18 cellular contexts compared by ENCODE assay signal in the genomic region with DNA sequence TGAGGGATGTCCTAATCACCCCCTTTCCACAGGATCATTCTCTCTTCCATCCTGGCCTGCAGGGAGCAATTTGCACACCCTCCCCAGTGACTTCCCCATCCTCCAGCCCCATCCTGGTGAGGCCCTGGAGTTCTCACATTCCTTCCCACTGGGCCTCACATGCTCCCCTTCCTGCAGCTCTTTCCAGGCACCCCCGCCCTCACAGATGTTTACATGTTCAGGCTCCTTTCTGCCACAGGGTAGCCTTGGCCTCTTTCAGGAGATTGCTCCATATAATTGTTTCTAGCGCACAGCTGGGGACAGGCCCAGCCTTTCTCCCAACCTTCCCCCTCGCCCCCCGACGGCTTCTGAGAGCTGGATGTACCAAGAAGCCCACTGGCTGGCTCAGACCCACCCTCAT.
A peak's percentile ranks its signal among the peaks of the same experiment; 100 is the strongest.
DNase-seq lines count a peak whose midpoint lies in the region; ATAC-seq and TF ChIP-seq lines count a peak whose summit lies in the region.
"Had no signal": no experiment of that assay in that cellular context is flagged by ENCODE, and none has a peak within 500 bp of the region (broad histone marks: within the 10 kb centered on the region; RNA-seq: fewer than 3 reads in every experiment).

No MANE protein-coding gene starts in this region.

- no peak overlapping the region for H3K4me3 ChIP-seq in HEK293 (ENCODE audit: low read depth, low read length)
- H3K4me3 ChIP-seq in CD8-positive, alpha-beta T cell (ENCODE audit: low read depth, low read length): no peak overlapping the region
- H3K4me3 ChIP-seq: gastrocnemius medialis had no signal

- H3K27ac ChIP-seq in HEK293 (ENCODE audit: extremely low read depth, low read depth, low read length): no peak overlapping the region
- no peak overlapping the region for H3K27ac ChIP-seq in CD8-positive, alpha-beta T cell (ENCODE audit: low read depth, low read length)
- H3K27ac ChIP-seq: gastrocnemius medialis, KMS-11, VCaP had no signal

- no peak for TF ChIP-seq CTCF in HEK293 (tag by site-specific recombination; IDR thresholded peaks at IDR 0.05)
- TF ChIP-seq CTCF in CD8-positive, alpha-beta T cell (IDR thresholded peaks at IDR 0.05): no peak

- no peaks in the 10 kb centered on the region for H3K36me3 Mint-ChIP-seq in activated T-helper 17 cell treated with anti-CD3 and anti-CD28 coated beads, Interleukin-2, amount 50 U/mL, for 72 hours (ENCODE audit: low read depth)
- no peaks in the 10 kb centered on the region for H3K36me3 Mint-ChIP-seq in CD8-positive, alpha-beta T cell

- no peaks in the 10 kb centered on the region for H3K9me3 ChIP-seq in HEK293 (ENCODE audit: control insufficient read depth, insufficient read depth, low read depth, low read length)
- no peaks in the 10 kb centered on the region for H3K9me3 ChIP-seq in CD8-positive, alpha-beta T cell (ENCODE audit: low read length)
- H3K9me3 ChIP-seq: gastrocnemius medialis had no signal

- no peaks in the 10 kb centered on the region for H3K36me3 ChIP-seq in HEK293 (ENCODE audit: control insufficient read depth in 2 of 2, insufficient read depth in 1 of 2, low read length in 2 of 2)
- no peaks in the 10 kb centered on the region for H3K36me3 ChIP-seq in CD8-positive, alpha-beta T cell (ENCODE audit: insufficient read depth, low read length)
- H3K36me3 ChIP-seq: gastrocnemius medialis had no signal

- intact Hi-C loops in CD8-positive, alpha-beta T cell (cut with DNase I, micrococcal nuclease): no loop called here

- no peaks in the 10 kb centered on the region for H3K27me3 Mint-ChIP-seq in activated T-helper 17 cell treated with anti-CD3 and anti-CD28 coated beads, Interleukin-2, amount 50 U/mL, for 72 hours
- no peaks in the 10 kb centered on the region for H3K27me3 Mint-ChIP-seq in CD8-positive, alpha-beta T cell (ENCODE audit: low read depth)

- no peaks in the 10 kb centered on the region for H3K9me3 Mint-ChIP-seq in activated T-helper 17 cell treated with anti-CD3 and anti-CD28 coated beads, Interleukin-2, amount 50 U/mL, for 72 hours
- no peaks in the 10 kb centered on the region for H3K9me3 Mint-ChIP-seq in CD8-positive, alpha-beta T cell

- H3K27ac Mint-ChIP-seq in activated T-helper 17 cell treated with anti-CD3 and anti-CD28 coated beads, Interleukin-2, amount 50 U/mL, for 72 hours: peak overlapping the region; percentile 33
- H3K27ac Mint-ChIP-seq in CD8-positive, alpha-beta T cell: no peak overlapping the region

- H3K4me1 ChIP-seq in HEK293 (ENCODE audit: control insufficient read depth, insufficient read depth, low read length): no peaks in the 10 kb centered on the region
- no peaks in the 10 kb centered on the region for H3K4me1 ChIP-seq in CD8-positive, alpha-beta T cell (ENCODE audit: insufficient read depth, low read length)
- H3K4me1 ChIP-seq: gastrocnemius medialis had no signal

- DNase-seq in iPS-NIHi11 (ENCODE audit: low spot score) (peak; percentile 64), smooth muscle cell of the brain vasculature (ENCODE audit: low read depth, low spot score) (peak; percentile 54), AML-193 (lab: John Stamatoyannopoulos, UW) (no peak)
- DNase-seq in CD8-positive, alpha-beta T cell: no peak
- DNase-seq: activated effector memory CD4-positive, alpha-beta T cell treated with anti-CD3 and anti-CD28 coated beads, Interleukin-2, amount 50 U/mL, for 16 hours; C1 segment of cervical spinal cord; DMS79; gastrocnemius medialis; NCI-H510A; stimulated activated CD4-positive, alpha-beta T cell treated with anti-CD3 and anti-CD28 coated beads, Interleukin-15, amount 100 ng/mL, for 24 hours; SW 1271 had no signal

- H3K27me3 ChIP-seq in CD8-positive, alpha-beta T cell (ENCODE audit: insufficient read depth, low read length): no peaks in the 10 kb centered on the region
- H3K27me3 ChIP-seq: gastrocnemius medialis had no signal

- no peak overlapping the region for H3K4me3 Mint-ChIP-seq in activated T-helper 17 cell treated with anti-CD3 and anti-CD28 coated beads, Interleukin-2, amount 50 U/mL, for 72 hours
- H3K4me3 Mint-ChIP-seq in CD8-positive, alpha-beta T cell: no peak overlapping the region

- no peak for ATAC-seq in activated T-helper 17 cell treated with anti-CD3 and anti-CD28 coated beads, Interleukin-2, amount 50 U/mL, for 72 hours (replicated peaks)
- ATAC-seq in HG03565 (IDR thresholded peaks at IDR 0.05; ENCODE audit: unreplicated experiment): no peak
- no peak for ATAC-seq in HG03432 (IDR thresholded peaks at IDR 0.05; ENCODE audit: unreplicated experiment)
- ATAC-seq in CD8-positive, alpha-beta T cell: no peak
- ATAC-seq: gastrocnemius medialis, HCT116 had no signal

- POLR2A ChIA-PET in HEK293 (lab: Yijun Ruan, JAX): no interaction called here
- POLR2A ChIA-PET in CD8-positive, alpha-beta T cell (lab: Charles Lee): interaction anchor here (1.1 kb wide), 1 partner anchor 288 kb away, joined by 4 read pairs; no protein-coding TSS in a partner anchor

- H3K4me1 Mint-ChIP-seq in activated T-helper 17 cell treated with anti-CD3 and anti-CD28 coated beads, Interleukin-2, amount 50 U/mL, for 72 hours: peaks cover 16% of the 10 kb centered on the region
- peaks cover 13% of the 10 kb centered on the region for H3K4me1 Mint-ChIP-seq in CD8-positive, alpha-beta T cell (ENCODE audit: low read depth)

- CTCF ChIA-PET in HEK293 (lab: Yijun Ruan, JAX): no interaction called here
- CTCF ChIA-PET in CD8-positive, alpha-beta T cell (lab: Charles Lee): no interaction called here

TF ChIP-seq in HEK293, 187 proteins besides CTCF, POLR2A, EP300 and RAD21:
- TF ChIP-seq ZNF501 (tag by site-specific recombination; IDR thresholded peaks at IDR 0.05): no peak
- peak; percentile 43 for TF ChIP-seq ZIC2 (tag by site-specific recombination; IDR thresholded peaks at IDR 0.05)
- no peak for TF ChIP-seq ZBTB26 (tag by site-specific recombination; optimal IDR thresholded peaks at IDR 0.05)

Comparison
In these comparisons a context has a peak if more than half of its experiments do, and no peak if none do; other contexts are left out.
1. DNase-seq: peak in iPS-NIHi11 (single experiment) and smooth muscle cell of the brain vasculature (single experiment); none in AML-193 (0 of 2) and CD8-positive, alpha-beta T cell (0 of 7).